7 cellular contexts compared by ENCODE assay signal in genomic region chr20:31502884-31503673, GRCh38. TPM values are rescaled to one million over a fixed set of nuclear protein-coding genes. Genes with fewer than 3 reads are reported as not detected.
A peak's percentile ranks its signal among the peaks of the same experiment; 100 is the strongest.
DNase-seq lines count a peak whose midpoint lies in the region; ATAC-seq and TF ChIP-seq lines count a peak whose summit lies in the region.
"Not testable (repeated sequence)": the region's sequence is repeated elsewhere in the genome, so short reads cannot be mapped to it uniquely, and the experiment has no call there.

No MANE protein-coding gene starts in this region.

- not testable (repeated sequence) for H3K27ac ChIP-seq in adrenal gland; left ventricle myocardium inferior (replicated peaks)

- ATAC-seq in GM18498 (IDR thresholded peaks at IDR 0.05; ENCODE audit: unreplicated experiment) (peak; percentile 95), HG02763 (IDR thresholded peaks at IDR 0.05; ENCODE audit: unreplicated experiment) (peak; percentile 78), T-helper 17 cell (peak; percentile 98)

- intact Hi-C loops in adrenal gland (cut with DNase I) (loop anchor here (2.0 to 5.0 kb wide), 2 partner anchors 41 to 42 kb away; no protein-coding TSS in a partner anchor), left ventricle myocardium inferior (cut with micrococcal nuclease) (loop anchor here (5.0 kb wide), 1 partner anchor 41 kb away; no protein-coding TSS in a partner anchor)

- H3K4me3 Mint-ChIP-seq in T-helper 17 cell = not testable (repeated sequence)

- WGBS in adrenal gland, 4 donors = 28 to 40% (median 35%) methylated on average over 17 to 20 of the region's 20 CpGs

- TF ChIP-seq POLR2A in adrenal gland (IDR thresholded peaks at IDR 0.05) = not testable (repeated sequence)

- H3K27me3 ChIP-seq in adrenal gland = not testable (repeated sequence)
- peaks cover 28% of the 10 kb centered on the region for H3K27me3 ChIP-seq in left ventricle myocardium inferior (ENCODE audit: low read depth)

- H3K27me3 Mint-ChIP-seq in T-helper 17 cell = peaks cover 38% of the 10 kb centered on the region

- not testable (repeated sequence) for H3K4me1 Mint-ChIP-seq in T-helper 17 cell

- not testable (repeated sequence) for H3K36me3 Mint-ChIP-seq in T-helper 17 cell (ENCODE audit: low read depth)

- TF ChIP-seq CTCF in adrenal gland (IDR thresholded peaks at IDR 0.05) (peak; percentile 93 to 99 (median 98)), left ventricle myocardium inferior (IDR thresholded peaks at IDR 0.05; ENCODE audit: borderline replicate concordance) (peak; percentile 98)

- H3K4me1 ChIP-seq in adrenal gland (replicated peaks in 1 of 2); left ventricle myocardium inferior: not testable (repeated sequence)

- not testable (repeated sequence) for H3K36me3 ChIP-seq in adrenal gland (replicated peaks in 1 of 2); left ventricle myocardium inferior

- H3K27ac Mint-ChIP-seq in T-helper 17 cell = peak overlapping the region; percentile 60

- not testable (repeated sequence) for H3K9me3 ChIP-seq in T-helper 17 cell (ENCODE audit: control insufficient read depth, low read length, poor library complexity, severe bottlenecking); adrenal gland (replicated peaks in 1 of 3); left ventricle myocardium inferior (replicated peaks)

- peak; percentile 67 to 88 (median 80) for DNase-seq in NCI-H1417 (lab: John Stamatoyannopoulos, UW)
- peak; percentile 56 to 71 (median 65) for DNase-seq in T-helper 17 cell
- peak; percentile 82 to 92 (median 89) for DNase-seq in adrenal gland
- DNase-seq in left ventricle myocardium inferior = peak; percentile 87
- peak; percentile 77 for DNase-seq in retina

- H3K4me3 ChIP-seq in adrenal gland, left ventricle myocardium inferior: not testable (repeated sequence)

RNA-seq across cellular contexts. Expression of gene HM13, which starts 11.2 kb away (rescaled TPM):
- total RNA-seq in T-helper 17 cell (100 to 1,000 TPM; 154 to 177 TPM), adrenal gland (100 to 1,000 TPM in 6 of 8 donors, 10 to 100 TPM in 2; 80.5 to 356 (median 153) TPM), left ventricle myocardium inferior (39.0 TPM)
- 100 to 1,000 TPM; 177 to 241 (median 236) TPM for polyA plus RNA-seq in adrenal gland

RNA-seq across cellular contexts. Expression of gene REM1, which starts 28.0 kb away (rescaled TPM):
- total RNA-seq in T-helper 17 cell = not detected
- 10 to 100 TPM in 1 of 8 donors, 1 to 10 TPM in 5, under 1 TPM in 2; 0.26 to 19.3 (median 2.5) TPM for total RNA-seq in adrenal gland
- polyA plus RNA-seq in adrenal gland = 1 to 10 TPM in 2 of 3 donors, under 1 TPM in 1; 0.48 to 6.8 (median 3.4) TPM
- total RNA-seq in left ventricle myocardium inferior = 1.5 TPM

RNA-seq across cellular contexts. Expression of gene DEFB124, which starts 28.2 kb away (rescaled TPM):
- total RNA-seq in T-helper 17 cell (not detected), adrenal gland (not detected), left ventricle myocardium inferior (not detected)
- polyA plus RNA-seq in adrenal gland = under 1 TPM in 1 of 3 donors, not detected in 2; 0.20 TPM
